Comparison of ENCODE assay signal across 18 cellular contexts in the genomic region with DNA sequence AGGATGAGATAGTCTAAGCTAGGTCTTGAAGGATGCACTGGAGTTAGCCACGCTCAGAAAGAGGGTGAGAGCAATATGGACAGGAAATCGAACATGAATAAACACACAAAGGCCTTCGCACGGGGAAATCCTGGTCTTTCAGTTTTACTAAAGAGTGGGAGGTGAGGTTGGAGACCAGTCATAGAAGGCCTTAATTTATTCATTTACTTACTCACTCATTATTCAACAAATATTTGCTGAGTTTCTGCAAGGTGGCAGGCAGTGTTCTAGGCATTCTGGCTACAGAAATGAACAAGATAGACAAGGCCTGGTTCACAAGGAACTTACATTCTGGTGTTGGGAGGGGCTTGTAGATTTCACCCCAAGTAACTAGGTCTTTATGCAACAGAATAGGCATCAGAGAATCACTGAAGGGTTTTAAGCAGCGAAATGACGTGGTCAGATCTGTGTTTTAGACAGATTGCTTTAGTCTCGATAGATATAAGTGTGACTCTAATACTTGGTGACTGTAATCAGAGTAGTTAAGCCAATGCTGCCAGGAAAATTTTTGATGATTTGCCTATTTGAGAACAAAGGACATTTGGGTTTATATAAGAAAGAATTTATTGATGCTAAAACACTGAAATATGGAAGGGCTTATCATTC.
DNase-seq lines count a peak whose midpoint lies in the region; ATAC-seq and TF ChIP-seq lines count a peak whose summit lies in the region.
"Had no signal": no experiment of that assay in that cellular context is flagged by ENCODE, and none has a peak within 500 bp of the region (broad histone marks: within the 10 kb centered on the region; RNA-seq: fewer than 3 reads in every experiment).

No MANE protein-coding gene starts in this region.

- no peaks in the 10 kb centered on the region for H3K9me3 Mint-ChIP-seq in Caco-2 (ENCODE audit: unreplicated experiment)
- peaks cover 0 to 6% (median 0%) of the 10 kb centered on the region in 8 donors for H3K9me3 Mint-ChIP-seq in CD4-positive, alpha-beta memory T cell
- H3K9me3 Mint-ChIP-seq: HFFc6 had no signal

- no peaks in the 10 kb centered on the region for H3K9me3 ChIP-seq in Caco-2
- no peaks in the 10 kb centered on the region for H3K9me3 ChIP-seq in CD4-positive, alpha-beta memory T cell (ENCODE audit: control insufficient read depth in 1 of 2, low read length in 2 of 2)
- H3K9me3 ChIP-seq: BLaER1 had no signal

- H3K36me3 ChIP-seq in Caco-2 (ENCODE audit: control insufficient read depth, insufficient read depth, low read length), result no peaks in the 10 kb centered on the region
- no peaks in the 10 kb centered on the region for H3K36me3 ChIP-seq in CD4-positive, alpha-beta memory T cell (ENCODE audit: insufficient read depth, low read length)
- H3K36me3 ChIP-seq: BLaER1 had no signal

- H3K4me1 ChIP-seq in Caco-2, result no peaks in the 10 kb centered on the region; the same call in 1 of the 2 replicates
- H3K4me1 ChIP-seq in CD4-positive, alpha-beta memory T cell (ENCODE audit: insufficient read depth, low read length), result peaks cover 29% of the 10 kb centered on the region
- H3K4me1 ChIP-seq: BLaER1, parathyroid adenoma had no signal

- H3K27me3 Mint-ChIP-seq in Caco-2 (ENCODE audit: insufficient read depth, unreplicated experiment), result no peaks in the 10 kb centered on the region
- no peaks in the 10 kb centered on the region for H3K27me3 Mint-ChIP-seq in CD4-positive, alpha-beta memory T cell

- POLR2A ChIA-PET in Caco-2 (lab: Charles Lee), result no interaction called here
- POLR2A ChIA-PET in CD4-positive, alpha-beta memory T cell (lab: Charles Lee; ENCODE audit: partially characterized antibody), result no interaction called here

- BruUV-seq in Caco-2 (replicated peaks; lab: Mats Ljungman, UMichigan), result no TSS peak

- ATAC-seq in HG02884 (IDR thresholded peaks at IDR 0.05; ENCODE audit: unreplicated experiment), result peak; percentile 74

- H3K4me3 Mint-ChIP-seq in Caco-2 (ENCODE audit: unreplicated experiment), result no peak overlapping the region
- no peak overlapping the region for H3K4me3 Mint-ChIP-seq in CD4-positive, alpha-beta memory T cell
- H3K4me3 Mint-ChIP-seq: HFFc6 had no signal

- no peaks in the 10 kb centered on the region for H3K27me3 ChIP-seq in Caco-2 (replicated peaks; ENCODE audit: control insufficient read depth, insufficient read depth, low read length)
- no peaks in the 10 kb centered on the region for H3K27me3 ChIP-seq in CD4-positive, alpha-beta memory T cell (ENCODE audit: insufficient read depth, low read length)

- no peaks in the 10 kb centered on the region for H3K36me3 Mint-ChIP-seq in Caco-2 (ENCODE audit: insufficient read depth, unreplicated experiment)
- H3K36me3 Mint-ChIP-seq in CD4-positive, alpha-beta memory T cell, result no peaks in the 10 kb centered on the region

- TF ChIP-seq CTCF in Caco-2 (IDR thresholded peaks at IDR 0.05; ENCODE audit: insufficient read depth in 1 of 2, low read depth in 1 of 2, low read length in 1 of 2, severe bottlenecking in 1 of 2, unreplicated experiment in 1 of 2), result no peak

- DNase-seq in stimulated activated naive CD4-positive, alpha-beta T cell treated with Interleukin-2 at 50 U/mL for 16 hours (lab: John Stamatoyannopoulos, UW), result peak; percentile 28
- no peak for DNase-seq in stimulated activated naive CD4-positive, alpha-beta T cell (lab: John Stamatoyannopoulos, UW)
- peak; percentile 34 to 46 for DNase-seq in activated T-cell treated with anti-CD3 and anti-CD28 coated beads, Interleukin-2, amount 50 U/mL, for 48 hours
- DNase-seq in Caco-2 (no peak), GM19240 (ENCODE audit: insufficient read length, low spot score) (no peak), HuH-7 (ENCODE audit: low spot score) (no peak)
- DNase-seq in CD4-positive, alpha-beta memory T cell, result no peak
- DNase-seq: caudate nucleus, GDM1, HFFc6, hippocampal formation, NCI-H1417, NCI-H524 had no signal

- intact Hi-C loops in Caco-2 (cut with micrococcal nuclease; ENCODE audit: unreplicated experiment), result no loop called here
- intact Hi-C loops in CD4-positive, alpha-beta memory T cell (cut with micrococcal nuclease), result no loop called here

- H3K27ac Mint-ChIP-seq in Caco-2 (ENCODE audit: unreplicated experiment), result no peak overlapping the region
- H3K27ac Mint-ChIP-seq in CD4-positive, alpha-beta memory T cell, result peak overlapping the region in 2 of 7 donors; percentile 7 to 85
- H3K27ac Mint-ChIP-seq: activated T-helper 2 cell treated with anti-CD3 and anti-CD28 coated beads, Interferon-gamma antibody, Interleukin-2, Interleukin-4, amounts not matched to agents 10 μg/mL and 5 μg/mL and 100 μg/mL, durations not matched to agents 14 hours and 24 hours and 36 hours; HFFc6 had no signal

- H3K4me1 Mint-ChIP-seq in Caco-2 (ENCODE audit: low read depth, unreplicated experiment), result no peaks in the 10 kb centered on the region
- H3K4me1 Mint-ChIP-seq in CD4-positive, alpha-beta memory T cell, result peaks cover 11 to 36% (median 19%) of the 10 kb centered on the region in 4 donors

- no peak overlapping the region for H3K4me3 ChIP-seq in Caco-2 (ENCODE audit: low read depth, low read length)
- H3K4me3 ChIP-seq in CD4-positive, alpha-beta memory T cell (ENCODE audit: low read length in 2 of 2), result no peak overlapping the region
- H3K4me3 ChIP-seq: BLaER1 had no signal

- H3K27ac ChIP-seq in CD4-positive, alpha-beta memory T cell (ENCODE audit: low read depth, low read length), result no peak overlapping the region
- H3K27ac ChIP-seq: BLaER1, parathyroid adenoma, RWPE1 had no signal

- CTCF ChIA-PET in Caco-2 (lab: Charles Lee), result no interaction called here
- CTCF ChIA-PET in CD4-positive, alpha-beta memory T cell (lab: Charles Lee; ENCODE audit: partially characterized antibody), result no interaction called here

Comparison
In these comparisons a context has a peak if more than half of its experiments do, and no peak if none do; other contexts are left out.
1. DNase-seq: peak in stimulated activated naive CD4-positive, alpha-beta T cell treated with Interleukin-2 at 50 U/mL for 16 hours (single experiment) and activated T-cell treated with anti-CD3 and anti-CD28 coated beads, Interleukin-2, amount 50 U/mL, for 48 hours (2 of 2); none in stimulated activated naive CD4-positive, alpha-beta T cell (0 of 6), Caco-2 (0 of 2), GM19240 (single experiment), CD4-positive, alpha-beta memory T cell (0 of 5) and HuH-7 (single experiment).